In the genomic region with DNA sequence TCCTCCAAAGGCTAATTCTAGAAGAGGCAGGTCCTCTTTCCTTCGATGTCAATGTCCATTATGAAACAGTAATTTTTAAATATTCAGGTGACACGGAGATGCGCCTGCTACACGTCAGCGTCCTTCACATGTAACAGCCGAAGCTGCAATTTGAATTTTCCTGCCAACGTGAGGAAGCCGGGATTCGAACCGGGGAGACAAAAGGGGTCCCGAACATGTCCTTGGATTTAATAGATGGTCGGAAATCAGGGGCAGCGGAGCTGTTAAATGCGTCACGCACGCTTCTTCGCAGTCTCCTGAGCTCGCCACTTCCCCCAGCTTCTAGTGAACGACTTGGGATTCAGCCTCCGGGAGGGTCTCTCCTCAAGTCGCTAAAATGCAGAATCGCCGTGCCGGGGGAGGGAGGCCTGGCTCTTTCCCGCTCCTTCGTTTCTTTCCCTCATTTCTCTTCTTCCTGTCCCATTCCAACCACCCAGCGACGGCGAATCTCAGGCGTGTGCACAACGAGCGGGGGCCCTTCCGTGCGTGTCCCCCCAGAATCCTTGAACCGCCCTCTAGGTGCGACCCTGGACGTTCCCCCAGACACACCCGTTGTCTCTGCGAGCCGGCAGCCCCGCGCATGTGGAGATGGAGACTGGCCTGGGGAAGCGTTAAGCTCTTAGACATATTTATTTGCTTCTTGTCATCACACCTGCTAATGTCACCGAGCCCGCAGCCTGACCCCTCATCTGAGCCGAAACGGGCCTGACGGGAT, we compare ENCODE assay signal across 8 cellular contexts. TPM values are rescaled to one million over a fixed set of nuclear protein-coding genes. Genes with fewer than 3 reads are reported as not detected.
A peak's percentile ranks its signal among the peaks of the same experiment; 100 is the strongest.
DNase-seq lines count a peak whose midpoint lies in the region; ATAC-seq, FAIRE-seq and TF ChIP-seq lines count a peak whose summit lies in the region.

No MANE protein-coding gene starts in this region.

- H3K27ac ChIP-seq in SJCRH30 (no peak overlapping the region), fibroblast of lung (ENCODE audit: insufficient read depth, low read length) (no peak overlapping the region)

- no peak for TF ChIP-seq POLR2A in GM12891 (IDR thresholded peaks at IDR 0.05; ENCODE audit: low read depth, low read length)

- POLR2A ChIA-PET in activated CD4-positive, alpha-beta T cell treated with anti-CD3 and anti-CD28 coated beads for 36 hours (lab: Charles Lee) = no interaction called here

- H3K4me1 ChIP-seq in SJCRH30 (no peaks in the 10 kb centered on the region), fibroblast of lung (ENCODE audit: control insufficient read depth, extremely low read depth, insufficient read depth, low read length) (peaks cover 4% of the 10 kb centered on the region)

- H3K79me2 ChIP-seq in fibroblast of lung (ENCODE audit: control insufficient read depth, insufficient read depth, low read length) = peaks cover 2% of the 10 kb centered on the region

- TF ChIP-seq CTCF in fibroblast of lung (conservative IDR thresholded peaks at IDR 0.05 in 1 of 2, IDR thresholded peaks at IDR 0.05 in 1 of 2; ENCODE audit: low read depth in 1 of 2, low read length in 2 of 2) = no peak

- in situ Hi-C loops in KBM-7 (cut with MboI; ENCODE audit: low pct_unique_long_range_greater_than_20kb, low sequenced_read_pairs) = no loop called here

- no peak for ATAC-seq in activated CD4-positive, alpha-beta T cell treated with anti-CD3 and anti-CD28 coated beads for 36 hours
- ATAC-seq in stimulated activated memory B cell treated with anti-CD40 and anti-IgM and Interleukin-4, amounts not matched to agents 10 μg/mL and 1 μg/mL and 100 μg/mL, for 72 hours = no peak
- no peak for ATAC-seq in HG02970 (IDR thresholded peaks at IDR 0.05; ENCODE audit: low FRiP score, unreplicated experiment)

- H3K36me3 ChIP-seq in SJCRH30 = no peaks in the 10 kb centered on the region
- no peaks in the 10 kb centered on the region for H3K36me3 ChIP-seq in fibroblast of lung (ENCODE audit: control insufficient read depth, insufficient read depth, low read length)

- H3K9me3 Mint-ChIP-seq in activated CD4-positive, alpha-beta T cell treated with anti-CD3 and anti-CD28 coated beads for 36 hours (ENCODE audit: low read depth) = no peaks in the 10 kb centered on the region
- no peaks in the 10 kb centered on the region for H3K9me3 Mint-ChIP-seq in stimulated activated memory B cell treated with anti-CD40 and anti-IgM and Interleukin-4, amounts not matched to agents 10 μg/mL and 1 μg/mL and 100 μg/mL, for 72 hours

- no peaks in the 10 kb centered on the region for H3K36me3 Mint-ChIP-seq in activated CD4-positive, alpha-beta T cell treated with anti-CD3 and anti-CD28 coated beads for 36 hours (ENCODE audit: low read depth)
- no peaks in the 10 kb centered on the region for H3K36me3 Mint-ChIP-seq in stimulated activated memory B cell treated with anti-CD40 and anti-IgM and Interleukin-4, amounts not matched to agents 10 μg/mL and 1 μg/mL and 100 μg/mL, for 72 hours

- no peaks in the 10 kb centered on the region for H3K9me3 ChIP-seq in SJCRH30 (replicated peaks)
- no peaks in the 10 kb centered on the region for H3K9me3 ChIP-seq in fibroblast of lung (ENCODE audit: control insufficient read depth, insufficient read depth, low read depth, low read length)

- intact Hi-C loops in activated CD4-positive, alpha-beta T cell treated with anti-CD3 and anti-CD28 coated beads for 36 hours (cut with DNase I, micrococcal nuclease) = loop anchor here (5.0 kb wide), 7 partner anchors 164 to 1624 kb away; a partner anchor contains a TSS

- DNase-seq in activated CD4-positive, alpha-beta T cell treated with anti-CD3 and anti-CD28 coated beads for 36 hours = peak; percentile 28
- no peak for DNase-seq in activated CD4-positive, alpha-beta T cell treated with anti-CD3 and anti-CD28 coated beads, Interleukin-2, amount 50 U/mL, for 4 hours
- DNase-seq in SJCRH30 (no peak), fibroblast of lung (ENCODE audit: low read depth in 2 of 2) (peak in 1 of 2 donors; percentile 28), KBM-7 (no peak), GM12891 (ENCODE audit: insufficient read length, low spot score) (no peak)

- H3K27me3 ChIP-seq in SJCRH30 = no peaks in the 10 kb centered on the region
- peaks cover 57% of the 10 kb centered on the region for H3K27me3 ChIP-seq in fibroblast of lung (ENCODE audit: control insufficient read depth, insufficient read depth, low read length)

- peak overlapping the region; percentile 55 for H3K4me3 Mint-ChIP-seq in activated CD4-positive, alpha-beta T cell treated with anti-CD3 and anti-CD28 coated beads for 36 hours
- H3K4me3 Mint-ChIP-seq in stimulated activated memory B cell treated with anti-CD40 and anti-IgM and Interleukin-4, amounts not matched to agents 10 μg/mL and 1 μg/mL and 100 μg/mL, for 72 hours = peak overlapping the region; percentile 41

- no peak overlapping the region for H3K27ac Mint-ChIP-seq in activated CD4-positive, alpha-beta T cell treated with anti-CD3 and anti-CD28 coated beads for 36 hours
- no peak overlapping the region for H3K27ac Mint-ChIP-seq in stimulated activated memory B cell treated with anti-CD40 and anti-IgM and Interleukin-4, amounts not matched to agents 10 μg/mL and 1 μg/mL and 100 μg/mL, for 72 hours

- H4K20me1 ChIP-seq in fibroblast of lung (ENCODE audit: control insufficient read depth, extremely low read depth, insufficient read depth, low read length) = no peaks in the 10 kb centered on the region

- H3K27me3 Mint-ChIP-seq in activated CD4-positive, alpha-beta T cell treated with anti-CD3 and anti-CD28 coated beads for 36 hours = peaks cover 59% of the 10 kb centered on the region
- H3K27me3 Mint-ChIP-seq in stimulated activated memory B cell treated with anti-CD40 and anti-IgM and Interleukin-4, amounts not matched to agents 10 μg/mL and 1 μg/mL and 100 μg/mL, for 72 hours = peaks cover 68% of the 10 kb centered on the region

- peaks cover 43% of the 10 kb centered on the region for H3K4me1 Mint-ChIP-seq in activated CD4-positive, alpha-beta T cell treated with anti-CD3 and anti-CD28 coated beads for 36 hours
- H3K4me1 Mint-ChIP-seq in stimulated activated memory B cell treated with anti-CD40 and anti-IgM and Interleukin-4, amounts not matched to agents 10 μg/mL and 1 μg/mL and 100 μg/mL, for 72 hours = peaks cover 52% of the 10 kb centered on the region

- no peak overlapping the region for H3K9ac ChIP-seq in fibroblast of lung (ENCODE audit: insufficient read depth, low read length)

- no peak overlapping the region for H2AFZ ChIP-seq in fibroblast of lung (ENCODE audit: low read length)

- H3K4me3 ChIP-seq in SJCRH30 (peak overlapping the region; percentile 84), fibroblast of lung (replicated peaks in 1 of 4; ENCODE audit: control extremely low read depth in 1 of 4, insufficient read depth in 1 of 4, low read depth in 3 of 4, low read length in 4 of 4) (no peak overlapping the region)

- peak overlapping the region; percentile 68 for H3K4me2 ChIP-seq in fibroblast of lung (ENCODE audit: extremely low read depth, insufficient read depth, low read length)

- no peak for FAIRE-seq in GM12891 (lab: Jason Lieb, UNC)

- CTCF ChIA-PET in activated CD4-positive, alpha-beta T cell treated with anti-CD3 and anti-CD28 coated beads for 36 hours (lab: Charles Lee) = interaction anchor here (1.0 to 4.1 kb wide), 7 partner anchors 12 to 1027 kb away, joined by 3 to 17 read pairs (median 5); no protein-coding TSS in a partner anchor

TF ChIP-seq in GM12891, 5 proteins besides CTCF, POLR2A, EP300 and RAD21:
- no peak for TF ChIP-seq PAX5 (IDR thresholded peaks at IDR 0.05; ENCODE audit: insufficient read depth, low read length, severe bottlenecking)
- TF ChIP-seq POU2F2 (IDR thresholded peaks at IDR 0.05; ENCODE audit: low read depth, low read length) = no peak
- no peak for TF ChIP-seq POLR2AphosphoS5 (IDR thresholded peaks at IDR 0.05; ENCODE audit: low read depth, low read length)
- no peak for TF ChIP-seq SPI1 (IDR thresholded peaks at IDR 0.05; ENCODE audit: low read depth, low read length)
- no peak for TF ChIP-seq TAF1 (IDR thresholded peaks at IDR 0.05; ENCODE audit: low read depth, low read length)

RNA-seq across cellular contexts. Expression of a gene that starts 1.3 kb away (rescaled TPM):
- total RNA-seq in activated CD4-positive, alpha-beta T cell treated with anti-CD3 and anti-CD28 coated beads for 36 hours = under 1 TPM; 0.04 to 0.05 TPM
- 7.2 TPM in 2 replicates for total RNA-seq in SJCRH30 (2014; rRNA removed; shearing (Covaris generic))
- total RNA-seq in fibroblast of lung = 0.66 and 0.77 TPM in 2 replicates
- 2.3 TPM in 2 replicates for polyA plus RNA-seq in fibroblast of lung
- 2.4 and 2.6 TPM in 2 replicates for polyA plus RNA-seq in fibroblast of lung (2012)
- polyA minus RNA-seq in fibroblast of lung (ENCODE audit: low replicate concordance) = 0.52 and 1.1 TPM in 2 replicates
- 0.26 TPM for polyA plus RNA-seq in GM12891 (2012; ENCODE audit: low read depth, missing spikeins)
